In the genomic region with DNA sequence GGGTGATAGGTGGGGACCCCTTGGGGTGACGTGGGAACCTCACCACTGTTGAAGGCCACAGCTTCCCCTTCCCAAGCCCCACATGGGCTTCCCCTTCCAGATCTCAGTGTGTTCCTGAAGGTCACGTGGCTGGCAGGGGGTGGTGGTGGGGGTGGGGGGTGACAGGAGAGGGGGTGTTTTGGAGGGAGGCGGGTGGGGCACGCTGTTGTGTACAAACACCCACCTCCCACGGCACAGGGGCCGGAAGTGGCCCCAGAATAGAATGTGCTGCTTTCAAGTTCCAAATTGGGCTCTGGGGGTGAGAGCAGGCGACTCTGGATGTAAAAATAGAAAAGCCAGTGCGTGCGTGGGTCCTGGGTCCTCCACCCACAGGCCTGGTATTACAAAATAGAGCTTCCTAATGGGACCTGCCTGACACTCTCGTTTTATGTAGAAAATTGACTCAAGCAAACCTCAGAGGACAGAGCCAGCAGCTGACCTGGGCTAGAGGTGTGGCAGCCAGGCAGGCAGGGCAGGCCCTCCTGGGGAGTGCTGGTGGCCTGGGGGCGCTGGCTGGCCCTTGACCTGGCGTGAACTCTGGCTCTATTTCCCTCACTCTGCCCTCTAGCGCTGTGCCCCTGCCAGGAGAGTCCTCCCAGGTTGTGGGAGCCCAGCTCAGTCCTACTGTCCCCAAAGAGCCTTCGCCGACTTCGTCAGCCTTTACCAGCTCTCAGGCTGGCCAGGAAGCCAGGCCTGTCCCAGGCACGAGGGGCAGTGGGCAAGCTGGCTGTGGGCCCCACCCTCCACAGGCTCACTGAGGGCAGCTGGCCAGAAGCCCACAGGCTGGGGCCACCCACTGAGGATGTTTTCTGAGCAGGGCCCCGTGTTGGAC, we compare ENCODE assay signal across 8 cellular contexts. TPM values are rescaled to one million over a fixed set of nuclear protein-coding genes. Genes with fewer than 3 reads are reported as not detected.
A peak's percentile ranks its signal among the peaks of the same experiment; 100 is the strongest.
DNase-seq lines count a peak whose midpoint lies in the region; ATAC-seq, FAIRE-seq and TF ChIP-seq lines count a peak whose summit lies in the region.

No MANE protein-coding gene starts in this region.

- ATAC-seq in GM18870 (IDR thresholded peaks at IDR 0.05; ENCODE audit: unreplicated experiment) (peak; percentile 59), HG02885 (IDR thresholded peaks at IDR 0.05; ENCODE audit: poor library complexity, unreplicated experiment) (peak; percentile 68)

- no peak overlapping the region for H2BK15ac ChIP-seq in H1 (ENCODE audit: low read length)

- no peak overlapping the region for H2BK5ac ChIP-seq in H1 (ENCODE audit: low read depth, low read length)

- H3K4me1 Mint-ChIP-seq in Caco-2 (ENCODE audit: low read depth, unreplicated experiment) = no peaks in the 10 kb centered on the region

- no peak overlapping the region for H4K91ac ChIP-seq in H1 (replicated peaks; ENCODE audit: insufficient read length, low read length)

- H2AK5ac ChIP-seq in H1 (ENCODE audit: low read depth, low read length) = 0 out of 2 replicates have a peak overlapping the region, but pooled peaks have one; percentile 24

- H3K9me3 ChIP-seq in H1 (ENCODE audit: insufficient read depth in 2 of 2, low read depth in 1 of 2, low read length in 1 of 2) (no peaks in the 10 kb centered on the region), Caco-2 (no peaks in the 10 kb centered on the region)

- H3K4ac ChIP-seq in H1 (replicated peaks; ENCODE audit: insufficient read length, low read depth, low read length) = no peak overlapping the region

- H4K20me1 ChIP-seq in H1 (replicated peaks in 1 of 2; ENCODE audit: control insufficient read depth in 1 of 2, insufficient read depth in 2 of 2, low read length in 2 of 2) = no peaks in the 10 kb centered on the region

- peak in 1 of 3 experiments; percentile 24; a peak in 2 of 4 replicates for TF ChIP-seq CTCF in H1 (IDR thresholded peaks at IDR 0.05; ENCODE audit: control extremely low read depth in 1 of 3, insufficient read depth in 1 of 3, low read depth in 1 of 3, low read length in 3 of 3)
- no peak for TF ChIP-seq CTCF in Caco-2 (IDR thresholded peaks at IDR 0.05; ENCODE audit: insufficient read depth in 1 of 2, low read depth in 1 of 2, low read length in 1 of 2, severe bottlenecking in 1 of 2, unreplicated experiment in 1 of 2)

- no peak overlapping the region for H2AFZ ChIP-seq in H1 (ENCODE audit: low read length)

- H2BK120ac ChIP-seq in H1 (replicated peaks; ENCODE audit: low read depth, low read length) = no peak overlapping the region

- H3K23me2 ChIP-seq in H1 (ENCODE audit: low read depth, low read length) = no peaks in the 10 kb centered on the region; the same call in 1 of the 2 replicates

- H3K9me3 Mint-ChIP-seq in Caco-2 (ENCODE audit: unreplicated experiment) = no peaks in the 10 kb centered on the region

- no peak for TF ChIP-seq POLR2A in H1 (IDR thresholded peaks at IDR 0.05; ENCODE audit: control extremely low read depth in 1 of 2, low read depth in 2 of 2, low read length in 2 of 2)

- H3K36me3 ChIP-seq in H1 (ENCODE audit: control insufficient read depth in 2 of 4, insufficient read depth in 4 of 4, low read length in 3 of 4) = no peaks in the 10 kb centered on the region
- no peaks in the 10 kb centered on the region for H3K36me3 ChIP-seq in Caco-2 (ENCODE audit: control insufficient read depth, insufficient read depth, low read length)

- no peak overlapping the region for H3K4me3 Mint-ChIP-seq in Caco-2 (ENCODE audit: unreplicated experiment)

- H2BK20ac ChIP-seq in H1 (ENCODE audit: low read length) = no peak overlapping the region

- H3K79me2 ChIP-seq in H1 (ENCODE audit: control insufficient read depth in 1 of 2, insufficient read depth in 2 of 2, low read length in 2 of 2) = no peaks in the 10 kb centered on the region

- no peak overlapping the region for H3K14ac ChIP-seq in H1 (ENCODE audit: insufficient read length)

- no peak overlapping the region; the same call in 1 of the 2 replicates for H3K18ac ChIP-seq in H1 (ENCODE audit: extremely low read depth, low read length)

- no peak overlapping the region for H3K56ac ChIP-seq in H1 (replicated peaks; ENCODE audit: insufficient read length, low read depth, low read length)

- H3K27ac Mint-ChIP-seq in Caco-2 (ENCODE audit: unreplicated experiment) = no peak overlapping the region

- H3K4me1 ChIP-seq in H1 (replicated peaks in 1 of 4; ENCODE audit: control insufficient read depth in 3 of 4, insufficient read depth in 4 of 4, low read length in 3 of 4) (peaks cover 0 to 12% (median 7%) of the 10 kb centered on the region in 4 experiments; a peak in 5 of 7 replicates), Caco-2 (peaks cover 10% of the 10 kb centered on the region)

- peak in 1 of 2 experiments; percentile 34; a peak in 1 of 4 replicates for TF ChIP-seq RAD21 in H1 (IDR thresholded peaks at IDR 0.05 in 1 of 2, conservative IDR thresholded peaks at IDR 0.05 in 1 of 2; ENCODE audit: low read depth in 2 of 2, low read length in 2 of 2)

- 0 out of 2 replicates have a peak overlapping the region, but pooled peaks have one; percentile 27 for H2BK12ac ChIP-seq in H1 (ENCODE audit: low read depth, low read length)

- H3K36me3 Mint-ChIP-seq in Caco-2 (ENCODE audit: insufficient read depth, unreplicated experiment) = peaks cover 6% of the 10 kb centered on the region

- 84% methylated on average over 16 of the region's 18 CpGs; no CpG with 5 or more reads in 1 of the 2 experiments for WGBS in H1 (ENCODE audit: extremely low coverage in 1 of 2, insufficient coverage in 1 of 2, insufficient read length in 1 of 2, insufficient replicate concordance in 2 of 2, low coverage in 1 of 2, low lambda C conversion rate in 2 of 2, missing lambda C conversion rate in 1 of 2), 2 experiments

- CTCF ChIA-PET in H1 (lab: Charles Lee; ENCODE audit: partially characterized antibody) (interaction anchor here (0.9 to 1.3 kb wide), 6 partner anchors 11 to 28 kb away, joined by 3 to 5 read pairs (median 3); no protein-coding TSS in a partner anchor), HEK293T (lab: Yijun Ruan, JAX) (interaction anchor here (0.9 kb wide), 1 partner anchor 17 kb away, joined by 3 read pairs; no protein-coding TSS in a partner anchor), Caco-2 (lab: Charles Lee) (no interaction called here)

- TF ChIP-seq EP300 in H1 (IDR thresholded peaks at IDR 0.05; ENCODE audit: borderline replicate concordance in 1 of 2, low read depth in 2 of 2, low read length in 2 of 2) = no peak

- H3K27me3 Mint-ChIP-seq in Caco-2 (ENCODE audit: insufficient read depth, unreplicated experiment) = no peaks in the 10 kb centered on the region

- H4K8ac ChIP-seq in H1 (ENCODE audit: extremely low read depth, insufficient read depth, low read length) = peak overlapping the region; percentile 85; the same call in 1 of the 2 replicates

- intact Hi-C loops in Caco-2 (cut with micrococcal nuclease; ENCODE audit: unreplicated experiment) = no loop called here

- H3K23ac ChIP-seq in H1 (ENCODE audit: insufficient read length) = no peak overlapping the region

- H3K27me3 ChIP-seq in H1 (replicated peaks in 1 of 4; ENCODE audit: control insufficient read depth in 3 of 4, extremely low read depth in 1 of 4, insufficient read depth in 3 of 4, low read length in 3 of 4) (peaks cover 0 to 7% (median 4%) of the 10 kb centered on the region in 4 experiments; a peak in 2 of 7 replicates), Caco-2 (replicated peaks; ENCODE audit: control insufficient read depth, insufficient read depth, low read length) (no peaks in the 10 kb centered on the region)

- no peak overlapping the region for H3K9ac ChIP-seq in H1 (replicated peaks in 1 of 4; ENCODE audit: extremely low read depth in 1 of 4, low read depth in 3 of 4, low read length in 3 of 4)

- no peak overlapping the region for H3K4me2 ChIP-seq in H1 (ENCODE audit: insufficient read depth in 1 of 2, low read depth in 2 of 2, low read length in 2 of 2)

- POLR2A ChIA-PET in H1 (lab: Charles Lee; ENCODE audit: partially characterized antibody) = interaction anchor here (1.2 to 1.7 kb wide), 3 partner anchors 8 to 31 kb away, joined by 3 to 4 read pairs (median 3); no protein-coding TSS in a partner anchor
- POLR2A ChIA-PET in HEK293T (lab: Yijun Ruan, JAX) = interaction anchor here (1.0 kb wide), 1 partner anchor 31 kb away, joined by 3 read pairs; no protein-coding TSS in a partner anchor
- POLR2A ChIA-PET in Caco-2 (lab: Charles Lee) = no interaction called here

- H3K79me1 ChIP-seq in H1 (ENCODE audit: low read depth, low read length) = no peaks in the 10 kb centered on the region

- FAIRE-seq in H1 (lab: Jason Lieb, UNC) = no peak

- BruUV-seq in Caco-2 (replicated peaks; lab: Mats Ljungman, UMichigan) = no TSS peak

- DNase-seq in SKM-1 (lab: John Stamatoyannopoulos, UW; ENCODE audit: unreplicated experiment) = peak; percentile 99
- DNase-seq in H1 (ENCODE audit: low read depth in 1 of 2, low spot score in 2 of 2) = no peak
- peak; percentile 47 to 61 for DNase-seq in stimulated activated CD4-positive, alpha-beta T cell treated with anti-CD3 and anti-CD28 coated beads, Interleukin-1b, Interleukin-23, amount 100 ng/mL, for 4 hours (ENCODE audit: low read depth in 2 of 2)
- no peak for DNase-seq in HEK293T (ENCODE audit: extremely low spot score)
- DNase-seq in Caco-2 = no peak
- DNase-seq in ureter (ENCODE audit: low spot score) = no peak

- H3K27ac ChIP-seq in H1 (ENCODE audit: low read depth, low read length) = no peak overlapping the region

- no peak overlapping the region for H3K4me3 ChIP-seq in H1 (ENCODE audit: extremely low read depth in 1 of 4, insufficient read depth in 2 of 4, low read depth in 3 of 4, low read length in 4 of 4)
- no peak overlapping the region for H3K4me3 ChIP-seq in Caco-2 (ENCODE audit: low read depth, low read length)

- no peak overlapping the region for H4K5ac ChIP-seq in H1 (ENCODE audit: insufficient read length, low read depth, low read length)

RNA-seq across cellular contexts. Expression of a gene that starts 5.4 kb away (rescaled TPM):
- 31.4 and 32.4 TPM in 2 replicates for total RNA-seq in H1 (2021; fragmentation: NEBNext Ultra II Directional; extraction: Animal tissue kit (Norgen Biotek cat#: 25700))
- polyA plus RNA-seq in H1 (2011; rRNA removed) = 27.4 and 45.8 TPM in 2 replicates
- 29.6 TPM for polyA plus RNA-seq in H1 (2011; cell fraction: cytosol; rRNA removed)
- polyA plus RNA-seq in H1 (2011; cell fraction: nucleus; rRNA removed) = 119 TPM
- 18.2 to 28.4 TPM (median 24.8 TPM) in 4 replicates for polyA plus RNA-seq in H1 (2012, experiment 1 of 2)
- polyA plus RNA-seq in H1 (2012, experiment 2 of 2) = 13.6 TPM
- polyA plus RNA-seq in H1 (2013, experiment 1 of 2) = 19.6 TPM
- 18.1 TPM for polyA plus RNA-seq in H1 (2013, experiment 2 of 2)
- polyA minus RNA-seq in H1 (2011; rRNA and poly(A)+ RNA removed) = 52.4 and 64.8 TPM in 2 replicates
- polyA minus RNA-seq in H1 (2011; cell fraction: cytosol; rRNA and poly(A)+ RNA removed) = 25.8 TPM
- polyA minus RNA-seq in H1 (2011; cell fraction: nucleus; rRNA and poly(A)+ RNA removed) = 51.1 TPM
- 44.4 and 48.5 TPM in 2 replicates for total RNA-seq in Caco-2 (2022)
- 109 TPM for total RNA-seq in ureter

RNA-seq across cellular contexts. Expression of a gene that starts 31.3 kb away (rescaled TPM):
- 36.2 and 37.7 TPM in 2 replicates for total RNA-seq in H1 (2021; fragmentation: NEBNext Ultra II Directional; extraction: Animal tissue kit (Norgen Biotek cat#: 25700))
- 23.7 and 35.7 TPM in 2 replicates for polyA plus RNA-seq in H1 (2011; rRNA removed)
- polyA plus RNA-seq in H1 (2011; cell fraction: cytosol; rRNA removed) = 41.8 TPM
- polyA plus RNA-seq in H1 (2011; cell fraction: nucleus; rRNA removed) = 54.1 TPM
- 26.4 to 39.9 TPM (median 39.1 TPM) in 4 replicates for polyA plus RNA-seq in H1 (2012, experiment 1 of 2)
- 29.2 TPM for polyA plus RNA-seq in H1 (2012, experiment 2 of 2)
- polyA plus RNA-seq in H1 (2013, experiment 1 of 2) = 21.6 TPM
- polyA plus RNA-seq in H1 (2013, experiment 2 of 2) = 23.2 TPM
- 7.9 and 15.5 TPM in 2 replicates for polyA minus RNA-seq in H1 (2011; rRNA and poly(A)+ RNA removed)
- 13.5 TPM for polyA minus RNA-seq in H1 (2011; cell fraction: cytosol; rRNA and poly(A)+ RNA removed)
- 19.3 TPM for polyA minus RNA-seq in H1 (2011; cell fraction: nucleus; rRNA and poly(A)+ RNA removed)
- 35.8 and 36.3 TPM in 2 replicates for total RNA-seq in Caco-2 (2022)
- total RNA-seq in ureter = 41.0 TPM

RNA-seq across cellular contexts. Expression of a gene that starts 56.2 kb away (rescaled TPM):
- 132 and 143 TPM in 2 replicates for total RNA-seq in H1 (2021; fragmentation: NEBNext Ultra II Directional; extraction: Animal tissue kit (Norgen Biotek cat#: 25700))
- polyA plus RNA-seq in H1 (2011; rRNA removed) = 113 and 219 TPM in 2 replicates
- polyA plus RNA-seq in H1 (2011; cell fraction: cytosol; rRNA removed) = 94.0 TPM
- 253 TPM for polyA plus RNA-seq in H1 (2011; cell fraction: nucleus; rRNA removed)
- 98.4 to 131 TPM (median 126 TPM) in 4 replicates for polyA plus RNA-seq in H1 (2012, experiment 1 of 2)
- 79.3 TPM for polyA plus RNA-seq in H1 (2012, experiment 2 of 2)
- 150 TPM for polyA plus RNA-seq in H1 (2013, experiment 1 of 2)
- polyA plus RNA-seq in H1 (2013, experiment 2 of 2) = 143 TPM
- 76.5 and 77.9 TPM in 2 replicates for polyA minus RNA-seq in H1 (2011; rRNA and poly(A)+ RNA removed)
- polyA minus RNA-seq in H1 (2011; cell fraction: cytosol; rRNA and poly(A)+ RNA removed) = 51.5 TPM
- polyA minus RNA-seq in H1 (2011; cell fraction: nucleus; rRNA and poly(A)+ RNA removed) = 72.5 TPM
- 222 and 242 TPM in 2 replicates for total RNA-seq in Caco-2 (2022)
- total RNA-seq in ureter = 416 TPM

Comparison
In these comparisons a context has a peak if more than half of its experiments do, and no peak if none do; other contexts are left out.
1. DNase-seq: peak in SKM-1 (single experiment) and stimulated activated CD4-positive, alpha-beta T cell treated with anti-CD3 and anti-CD28 coated beads, Interleukin-1b, Interleukin-23, amount 100 ng/mL, for 4 hours (2 of 2); none in H1 (0 of 2), HEK293T (single experiment), Caco-2 (0 of 2) and ureter (single experiment).